Comparison of ENCODE assay signal across 20 cellular contexts in the genomic region with DNA sequence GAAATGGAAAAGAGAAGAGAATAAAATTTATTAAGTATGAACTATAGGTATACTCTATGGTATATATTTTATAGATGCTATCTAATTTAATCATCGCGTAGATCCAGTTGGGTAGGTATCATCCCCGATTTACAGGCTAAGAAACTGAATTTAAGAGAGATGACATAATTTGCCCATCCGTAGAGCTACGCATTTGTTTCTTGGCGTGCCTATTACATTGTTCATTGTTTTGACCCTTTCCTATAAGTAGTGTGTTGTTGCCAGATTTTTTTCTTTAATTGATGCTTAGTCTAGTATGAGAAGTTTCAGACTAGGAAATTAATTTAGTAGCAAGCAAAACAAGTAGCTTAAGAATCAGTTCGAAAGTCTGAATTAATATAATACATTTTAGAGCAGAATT.
"Had no signal": no experiment of that assay in that cellular context is flagged by ENCODE, and none has a peak within 500 bp of the region (broad histone marks: within the 10 kb centered on the region; RNA-seq: fewer than 3 reads in every experiment).

No MANE protein-coding gene starts in this region.

- ATAC-seq: foreskin keratinocyte; pancreas; right lobe of liver; stimulated activated memory B cell treated with anti-CD40 and anti-IgM and Interleukin-4, amounts not matched to agents 10 μg/mL and 1 μg/mL and 100 μg/mL, for 72 hours had no signal

- H3K36me3 ChIP-seq: esophagus squamous epithelium, pancreas, spleen, tibial artery, upper lobe of left lung had no signal

- H3K9me3 ChIP-seq: esophagus squamous epithelium, pancreas, right lobe of liver, upper lobe of left lung had no signal

- DNase-seq: cortex of kidney; effector memory CD4-positive, alpha-beta T cell; esophagus squamous epithelium; head of caudate nucleus; hippocampal formation; kidney glomerular epithelial cell; mesendoderm; naive B cell; occipital lobe; pancreas; right lobe of liver; spleen; stimulated activated CD4-positive, alpha-beta T cell treated with anti-CD3 and anti-CD28 coated beads, Interleukin-15, amount 100 ng/mL, for 24 hours; stimulated activated CD4-positive, alpha-beta T cell treated with anti-CD3 and anti-CD28 coated beads, Interleukin-1b, Interleukin-23, amount 100 ng/mL, for 48 hours; stimulated activated CD4-positive, alpha-beta T cell treated with anti-CD3 and anti-CD28 coated beads, Interleukin-4, amount 100 ng/mL, for 24 hours; tibial artery; upper lobe of left lung had no signal

- H3K4me1 ChIP-seq: esophagus squamous epithelium, pancreas, right lobe of liver, spleen, tibial artery, upper lobe of left lung had no signal

- H3K27ac ChIP-seq: esophagus squamous epithelium, foreskin keratinocyte, pancreas, right lobe of liver, spleen, tibial artery, upper lobe of left lung had no signal

- H3K27me3 ChIP-seq: esophagus squamous epithelium, foreskin keratinocyte, pancreas, right lobe of liver, spleen, tibial artery, upper lobe of left lung had no signal

- H3K4me3 ChIP-seq: esophagus squamous epithelium, pancreas, right lobe of liver, spleen, tibial artery, upper lobe of left lung had no signal

- FAIRE-seq: islet of Langerhans, pancreas had no signal
